Comparison of ENCODE assay signal across 15 cellular contexts in the genomic region with DNA sequence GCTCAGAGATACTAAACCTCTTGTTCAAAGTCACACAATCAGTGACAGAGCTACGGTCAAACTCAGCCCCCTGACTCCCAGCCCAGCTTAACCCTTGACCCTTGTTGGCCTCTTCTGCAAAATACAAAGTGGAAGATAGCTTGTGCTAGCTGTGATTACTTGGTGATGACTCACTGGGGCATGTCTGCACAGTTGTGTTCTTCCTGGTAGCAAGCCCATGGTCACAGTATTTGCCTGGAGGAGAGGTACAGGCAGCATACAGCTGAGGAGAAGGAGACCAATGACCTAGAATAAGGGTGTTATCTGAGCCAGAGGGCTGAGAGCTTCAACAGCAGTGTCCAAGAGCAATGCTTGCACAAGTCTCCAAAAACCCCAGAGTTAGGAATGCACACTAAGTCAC. TPM values are rescaled to one million over a fixed set of nuclear protein-coding genes. Genes with fewer than 3 reads are reported as not detected.
A peak's percentile ranks its signal among the peaks of the same experiment; 100 is the strongest.
DNase-seq lines count a peak whose midpoint lies in the region; ATAC-seq, FAIRE-seq and TF ChIP-seq lines count a peak whose summit lies in the region.
"Had no signal": no experiment of that assay in that cellular context is flagged by ENCODE, and none has a peak within 500 bp of the region (broad histone marks: within the 10 kb centered on the region; RNA-seq: fewer than 3 reads in every experiment).

No MANE protein-coding gene starts in this region.

- H3K36me3 Mint-ChIP-seq in HFFc6 (ENCODE audit: low read depth) (no peaks in the 10 kb centered on the region), astrocyte (ENCODE audit: low read depth, unreplicated experiment) (no peaks in the 10 kb centered on the region)

- H3K27me3 ChIP-seq in astrocyte (ENCODE audit: insufficient read depth, low read length) (no peaks in the 10 kb centered on the region), transverse colon (no peaks in the 10 kb centered on the region), A673 (replicated peaks; ENCODE audit: insufficient read depth, low read depth, low read length, poor library complexity) (no peaks in the 10 kb centered on the region)

- intact Hi-C loops in transverse colon (cut with DNase I; ENCODE audit: low total_unique reads) = no loop called here
- intact Hi-C loops in A673 (cut with micrococcal nuclease; ENCODE audit: unreplicated experiment) = no loop called here

- WGBS in transverse colon (ENCODE audit: low coverage in 1 of 2), 2 donors = 50 to 80% methylated on average over 1 of the region's 1 CpG

- peaks cover 4% of the 10 kb centered on the region for H3K4me1 ChIP-seq in astrocyte (ENCODE audit: insufficient read depth, low read length)
- peaks cover 0 to 4% (median 1%) of the 10 kb centered on the region in 4 donors for H3K4me1 ChIP-seq in transverse colon
- peaks cover 3% of the 10 kb centered on the region for H3K4me1 ChIP-seq in A673 (ENCODE audit: insufficient read depth, low read length, poor library complexity, severe bottlenecking)

- POLR2A ChIA-PET in A673 (lab: Charles Lee; ENCODE audit: low non-redundant PET) = interaction anchor here (0.6 kb wide), 1 partner anchor 25 kb away, joined by 3 read pairs; no protein-coding TSS in a partner anchor

- H3K27ac Mint-ChIP-seq in HFFc6 = peak overlapping the region; percentile 65
- peak overlapping the region; percentile 18 for H3K27ac Mint-ChIP-seq in astrocyte (ENCODE audit: unreplicated experiment)

- H4K20me1 ChIP-seq in astrocyte (ENCODE audit: insufficient read depth, low read length) = no peaks in the 10 kb centered on the region

- CTCF ChIA-PET in A673 (lab: Charles Lee) = no interaction called here

- H3K9ac ChIP-seq in astrocyte (ENCODE audit: low read length) = no peak overlapping the region

- in situ Hi-C loops in transverse colon (cut with MboI; ENCODE audit: low pct_ligation_motif_present in 1 of 4, low pct_unique_long_range_greater_than_20kb in 1 of 4, low sequenced_read_pairs in 3 of 4) = no loop called here

- no peak overlapping the region for H3K4me3 Mint-ChIP-seq in HFFc6
- no peak overlapping the region for H3K4me3 Mint-ChIP-seq in astrocyte (ENCODE audit: unreplicated experiment)
- H3K4me3 Mint-ChIP-seq: central memory CD8-positive, alpha-beta T cell had no signal

- no peaks in the 10 kb centered on the region for H3K79me2 ChIP-seq in astrocyte (ENCODE audit: insufficient read depth, low read length)

- TF ChIP-seq CTCF in HFFc6 (IDR thresholded peaks at IDR 0.05) = no peak
- no peak for TF ChIP-seq CTCF in astrocyte (IDR thresholded peaks at IDR 0.05; ENCODE audit: insufficient read depth, low read depth, low read length)
- TF ChIP-seq CTCF in transverse colon (IDR thresholded peaks at IDR 0.05) = no peak
- TF ChIP-seq CTCF in A673 (conservative IDR thresholded peaks at IDR 0.05; ENCODE audit: low read depth, low read length) = no peak

- peaks cover 34% of the 10 kb centered on the region for H3K4me1 Mint-ChIP-seq in HFFc6 (ENCODE audit: low read depth)
- peaks cover 18% of the 10 kb centered on the region for H3K4me1 Mint-ChIP-seq in astrocyte (ENCODE audit: low read depth, unreplicated experiment)
- H3K4me1 Mint-ChIP-seq: central memory CD8-positive, alpha-beta T cell had no signal

- no peak for TF ChIP-seq EP300 in transverse colon (IDR thresholded peaks at IDR 0.05; ENCODE audit: low read depth)

- H3K27me3 Mint-ChIP-seq in HFFc6 (ENCODE audit: insufficient read depth) = no peaks in the 10 kb centered on the region; the same call in 1 of the 2 replicates
- H3K27me3 Mint-ChIP-seq in astrocyte (ENCODE audit: low read depth, unreplicated experiment) = peaks cover 34% of the 10 kb centered on the region

- no peak overlapping the region for H3K4me2 ChIP-seq in astrocyte (ENCODE audit: low read length)

- H2AFZ ChIP-seq in astrocyte (ENCODE audit: low read depth, low read length) = peak overlapping the region; percentile 5

- no peak for FAIRE-seq in astrocyte (lab: Jason Lieb, UNC)

- no peaks in the 10 kb centered on the region for H3K9me3 ChIP-seq in astrocyte (ENCODE audit: insufficient read depth, low read depth, low read length)
- no peaks in the 10 kb centered on the region for H3K9me3 ChIP-seq in transverse colon
- H3K9me3 ChIP-seq in A673 (ENCODE audit: low read depth, low read length, poor library complexity, severe bottlenecking) = no peaks in the 10 kb centered on the region

- ATAC-seq in GM21367 (IDR thresholded peaks at IDR 0.05; ENCODE audit: unreplicated experiment) = no peak
- ATAC-seq: sciatic nerve; stimulated activated naive CD8-positive, alpha-beta T cell treated with anti-CD3 and anti-CD28 coated beads, Interleukin-15, Interleukin-2, amounts not matched to agents 100 U/mL and 50 U/mL, for 24 hours had no signal

- H3K27ac ChIP-seq in astrocyte (ENCODE audit: low read depth, low read length) (no peak overlapping the region), transverse colon (no peak overlapping the region), A673 (ENCODE audit: low read depth, low read length, poor library complexity, severe bottlenecking) (no peak overlapping the region)
- H3K27ac ChIP-seq: VCaP had no signal

- no peaks in the 10 kb centered on the region for H3K36me3 ChIP-seq in astrocyte (ENCODE audit: insufficient read depth, low read length)
- no peaks in the 10 kb centered on the region for H3K36me3 ChIP-seq in transverse colon
- H3K36me3 ChIP-seq in A673 (ENCODE audit: insufficient read depth, low read length, poor library complexity, severe bottlenecking) = no peaks in the 10 kb centered on the region

- no TSS peak for BruUV-seq in A673 (replicated peaks; lab: Mats Ljungman, UMichigan)

- DNase-seq in HFFc6 (peak; percentile 67), astrocyte (ENCODE audit: low read depth) (peak; percentile 58), hepatic stellate cell (ENCODE audit: low spot score) (peak; percentile 45), transverse colon (peak; percentile 19), NCI-H345 treated with DMSO at 0.1 percent for 48 hours (lab: John Stamatoyannopoulos, UW; ENCODE audit: unreplicated experiment) (no peak), A673 (ENCODE audit: low spot score) (no peak)
- DNase-seq: activated naive CD4-positive, alpha-beta T cell treated with anti-CD3 and anti-CD28 coated beads, Interleukin-2, amount 50 U/mL, for 16 hours; hypothalamus; NK-92 treated with Interleukin-12 subunit alpha and Interleukin-12 subunit beta, amount 100 ng/mL, for 24 hours; stimulated activated naive CD8-positive, alpha-beta T cell treated with anti-CD3 and anti-CD28 coated beads, Interleukin-15, Interleukin-2, amounts not matched to agents 100 U/mL and 50 U/mL, for 24 hours had no signal

- H3K4me3 ChIP-seq in astrocyte (ENCODE audit: insufficient read depth, low read depth, low read length) (no peak overlapping the region), transverse colon (no peak overlapping the region), A673 (ENCODE audit: low read depth, low read length, poor library complexity, severe bottlenecking) (no peak overlapping the region)
- H3K4me3 ChIP-seq: lung had no signal

- no peaks in the 10 kb centered on the region for H3K9me3 Mint-ChIP-seq in HFFc6
- H3K9me3 Mint-ChIP-seq in astrocyte (ENCODE audit: unreplicated experiment) = no peaks in the 10 kb centered on the region
- H3K9me3 Mint-ChIP-seq: central memory CD8-positive, alpha-beta T cell had no signal

- no peak for TF ChIP-seq POLR2A in transverse colon (IDR thresholded peaks at IDR 0.05)

RNA-seq across cellular contexts. Expression of a gene that starts 5.7 kb away (rescaled TPM):
- total RNA-seq in HFFc6 (2021; fragmentation: NEBNext Ultra II Directional; extraction: Animal tissue kit (Norgen Biotek cat#: 25700)) = 10 to 100 TPM; 16.6 to 19.4 (median 17.7) TPM
- total RNA-seq in astrocyte (7.9 and 11.1 TPM in 2 replicates), transverse colon (10 to 100 TPM in 1 of 4 donors, 1 to 10 TPM in 3; 6.4 to 52.3 (median 9.5) TPM), A673 (2021) (1.4 and 1.5 TPM in 2 replicates)

Comparison
In these comparisons a context has a peak if more than half of its experiments do, and no peak if none do; other contexts are left out.
1. DNase-seq: peak in HFFc6 (single experiment), astrocyte (single experiment), hepatic stellate cell (single experiment) and transverse colon (single experiment); none in NCI-H345 treated with DMSO at 0.1 percent for 48 hours (single experiment) and A673 (single experiment).